Comparison of ENCODE assay signal across 8 cellular contexts in the genomic region with DNA sequence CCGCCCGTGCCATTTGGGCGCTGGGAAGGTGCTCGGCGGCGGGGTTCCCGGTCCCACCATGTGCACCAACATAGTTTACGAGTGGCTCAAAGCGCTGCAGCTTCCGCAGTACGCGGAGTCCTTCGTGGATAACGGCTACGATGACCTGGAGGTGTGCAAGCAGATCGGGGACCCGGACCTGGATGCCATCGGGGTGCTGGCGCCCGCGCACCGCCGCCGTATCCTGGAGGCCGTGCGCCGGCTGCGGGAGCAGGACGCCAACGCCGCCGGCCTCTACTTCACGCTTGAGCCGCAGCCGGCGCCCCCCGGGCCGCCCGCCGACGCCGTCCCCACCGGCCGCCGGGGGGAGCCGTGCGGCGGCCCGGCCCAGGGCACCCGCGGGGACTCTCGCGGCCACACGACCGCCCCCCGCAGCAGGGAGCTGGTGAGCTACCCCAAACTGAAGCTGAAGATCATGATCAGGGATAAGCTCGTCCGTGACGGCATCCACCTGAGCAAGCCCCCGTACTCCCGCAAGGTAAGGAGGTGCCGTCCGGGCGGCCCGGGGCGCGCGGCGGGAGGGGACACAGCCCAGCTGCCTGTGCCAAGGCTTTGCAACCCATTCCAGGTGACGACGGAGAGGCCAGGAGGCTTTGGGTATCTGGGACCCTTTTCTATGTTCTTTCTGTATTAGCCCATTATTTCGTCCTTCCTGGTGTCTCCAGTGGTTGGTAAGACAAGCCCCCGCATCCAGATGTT. TPM values are rescaled to one million over a fixed set of nuclear protein-coding genes. Genes with fewer than 3 reads are reported as not detected.
DNase-seq lines count a peak whose midpoint lies in the region; ATAC-seq and TF ChIP-seq lines count a peak whose summit lies in the region.

No MANE protein-coding gene starts in this region.

- H3K27ac ChIP-seq in AG04450 (ENCODE audit: low read depth, low read length): no peak overlapping the region
- H3K27ac ChIP-seq in prostate gland: peak overlapping the region in 1 of 2 donors; percentile 48

- DNase-seq in AG04450 (ENCODE audit: low read depth, low spot score) (no peak), T-helper 17 cell (no peak), glutamatergic neuron (peak; percentile 52), prostate gland (ENCODE audit: low spot score) (no peak), NCI-H2196 treated with DMSO at 0.1 percent for 48 hours (lab: John Stamatoyannopoulos, UW; ENCODE audit: unreplicated experiment) (no peak)
- no peak for DNase-seq in activated effector memory CD4-positive, alpha-beta T cell treated with Interleukin-2 at 50 U/mL for 16 hours

- TF ChIP-seq POLR2A in prostate gland (IDR thresholded peaks at IDR 0.05): no peak

- H3K27me3 Mint-ChIP-seq in T-helper 17 cell: peaks cover 48% of the 10 kb centered on the region
- peaks cover 12% of the 10 kb centered on the region for H3K27me3 Mint-ChIP-seq in glutamatergic neuron (ENCODE audit: unreplicated experiment)

- ATAC-seq in GM19025 (IDR thresholded peaks at IDR 0.05; ENCODE audit: low read depth, unreplicated experiment) (peak; percentile 27), T-helper 17 cell (no peak), HG02870 (IDR thresholded peaks at IDR 0.05; ENCODE audit: unreplicated experiment) (no peak)

- no peaks in the 10 kb centered on the region for H3K4me1 ChIP-seq in prostate gland (replicated peaks)

- H3K9me3 Mint-ChIP-seq in glutamatergic neuron (ENCODE audit: unreplicated experiment): peaks cover 10% of the 10 kb centered on the region

- H3K27ac Mint-ChIP-seq in T-helper 17 cell: no peak overlapping the region
- no peak overlapping the region for H3K27ac Mint-ChIP-seq in glutamatergic neuron (ENCODE audit: unreplicated experiment)

- H3K4me3 ChIP-seq in AG04450 (ENCODE audit: low read depth, low read length) (peak overlapping the region; percentile 72), prostate gland (peak overlapping the region; percentile 38 to 48)

- no peak for TF ChIP-seq CTCF in AG04450 (IDR thresholded peaks at IDR 0.05; ENCODE audit: low read depth, low read length)
- TF ChIP-seq CTCF in glutamatergic neuron (IDR thresholded peaks at IDR 0.05; ENCODE audit: partially characterized antibody, unreplicated experiment): no peak
- TF ChIP-seq CTCF in prostate gland (IDR thresholded peaks at IDR 0.05): no peak

- CTCF ChIA-PET in AG04450 (lab: Charles Lee): interaction anchor here (0.9 to 1.6 kb wide), 2 partner anchors 11 to 657 kb away, joined by 3 to 7 read pairs; no protein-coding TSS in a partner anchor

- POLR2A ChIA-PET in AG04450 (lab: Yijun Ruan, JAX): no interaction called here

- no peaks in the 10 kb centered on the region for H3K36me3 ChIP-seq in prostate gland

- H3K4me3 Mint-ChIP-seq in T-helper 17 cell: peak overlapping the region; percentile 88
- H3K4me3 Mint-ChIP-seq in glutamatergic neuron (ENCODE audit: unreplicated experiment): peak overlapping the region; percentile 91

- H3K27me3 ChIP-seq in AG04450 (ENCODE audit: control insufficient read depth, insufficient read depth, low read length) (peaks cover 34% of the 10 kb centered on the region), prostate gland (replicated peaks; ENCODE audit: insufficient read depth) (no peaks in the 10 kb centered on the region)

- H3K9me3 ChIP-seq in AG04450 (ENCODE audit: control insufficient read depth, insufficient read depth, low read length): no peaks in the 10 kb centered on the region
- H3K9me3 ChIP-seq in T-helper 17 cell (ENCODE audit: control insufficient read depth, low read length, poor library complexity, severe bottlenecking): no peaks in the 10 kb centered on the region
- no peaks in the 10 kb centered on the region for H3K9me3 ChIP-seq in prostate gland

- intact Hi-C loops in prostate gland (cut with DNase I): no loop called here

- no peaks in the 10 kb centered on the region for H3K36me3 Mint-ChIP-seq in T-helper 17 cell (ENCODE audit: low read depth)
- H3K36me3 Mint-ChIP-seq in glutamatergic neuron (ENCODE audit: unreplicated experiment): no peaks in the 10 kb centered on the region

- peaks cover 15% of the 10 kb centered on the region for H3K4me1 Mint-ChIP-seq in T-helper 17 cell
- H3K4me1 Mint-ChIP-seq in glutamatergic neuron (ENCODE audit: low read depth, unreplicated experiment): peaks cover 5% of the 10 kb centered on the region

- WGBS in prostate gland: under 1% methylated on average over 13 of the region's 73 CpGs

RNA-seq across cellular contexts. Expression of a gene that starts 0.6 kb away (rescaled TPM):
- 1.9 and 3.1 TPM in 2 replicates for polyA plus RNA-seq in AG04450 (2011; rRNA removed)
- 1.4 and 3.3 TPM in 2 replicates for polyA minus RNA-seq in AG04450 (2011; rRNA and poly(A)+ RNA removed)
- total RNA-seq in T-helper 17 cell (not detected), glutamatergic neuron (ENCODE audit: unreplicated experiment) (1.6 TPM), prostate gland (10 to 100 TPM in 1 of 2 donors, 1 to 10 TPM in 1; 2.2 to 17.0 TPM)
